ENCODE assay signal across 20 cellular contexts in the genomic region with DNA sequence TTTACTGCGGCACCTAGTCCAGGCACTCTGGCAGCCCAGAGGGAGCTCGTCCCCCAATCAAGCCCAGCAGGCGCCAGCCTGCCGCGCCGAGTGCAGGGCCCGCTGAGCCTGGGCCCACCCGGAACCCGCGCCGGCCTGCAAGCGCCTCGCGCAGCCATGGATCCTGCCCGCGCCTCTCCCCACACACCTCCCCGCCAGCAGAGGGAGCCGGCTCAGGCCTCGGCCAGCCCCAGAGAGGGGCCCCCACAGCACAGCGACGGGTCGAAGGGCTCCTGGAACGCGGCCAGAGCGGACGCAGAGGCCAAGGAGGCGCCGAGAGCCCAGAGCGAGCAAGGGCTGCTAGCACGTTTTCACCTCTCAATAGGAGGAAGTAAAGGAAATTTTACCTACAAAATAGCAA.
A peak's percentile ranks its signal among the peaks of the same experiment; 100 is the strongest.
DNase-seq lines count a peak whose midpoint lies in the region; FAIRE-seq and TF ChIP-seq lines count a peak whose summit lies in the region.
"Had no signal": no experiment of that assay in that cellular context is flagged by ENCODE, and none has a peak within 500 bp of the region (broad histone marks: within the 10 kb centered on the region; RNA-seq: fewer than 3 reads in every experiment).

No MANE protein-coding gene starts in this region.

- no peak overlapping the region for H3K4me3 ChIP-seq in GM06990 (replicated peaks; ENCODE audit: low read depth, low read length)
- H3K4me3 ChIP-seq in H7 (ENCODE audit: insufficient read depth, low read depth, low read length) = no peak overlapping the region
- no peak overlapping the region for H3K4me3 ChIP-seq in H1 (ENCODE audit: extremely low read depth in 1 of 4, insufficient read depth in 2 of 4, low read depth in 3 of 4, low read length in 4 of 4)
- peak overlapping the region; percentile 21 to 30 for H3K4me3 ChIP-seq in testis
- H3K4me3 ChIP-seq: A549 had no signal

- no peak overlapping the region for H3K4me2 ChIP-seq in H1 (ENCODE audit: insufficient read depth in 1 of 2, low read depth in 2 of 2, low read length in 2 of 2)
- H3K4me2 ChIP-seq: A549 had no signal

- H3K27me3 ChIP-seq in GM06990 (replicated peaks; ENCODE audit: control insufficient read depth, insufficient read depth, low read length) = no peaks in the 10 kb centered on the region
- no peaks in the 10 kb centered on the region for H3K27me3 ChIP-seq in H7 (ENCODE audit: control insufficient read depth, insufficient read depth, low read length)
- no peaks in the 10 kb centered on the region for H3K27me3 ChIP-seq in H1 (replicated peaks in 1 of 4; ENCODE audit: control insufficient read depth in 3 of 4, extremely low read depth in 1 of 4, insufficient read depth in 3 of 4, low read length in 3 of 4)
- no peaks in the 10 kb centered on the region for H3K27me3 ChIP-seq in testis

- no peak for TF ChIP-seq POLR2A in H1 (IDR thresholded peaks at IDR 0.05; ENCODE audit: control extremely low read depth in 1 of 2, low read depth in 2 of 2, low read length in 2 of 2)
- TF ChIP-seq POLR2A in testis (IDR thresholded peaks at IDR 0.05) = no peak

- H3K79me2 ChIP-seq in H1 (ENCODE audit: control insufficient read depth in 1 of 2, insufficient read depth in 2 of 2, low read length in 2 of 2) = no peaks in the 10 kb centered on the region

- FAIRE-seq in H1 (lab: Jason Lieb, UNC) = no peak
- FAIRE-seq: A549, D721Med, HTR-8/SVneo had no signal

- no peak overlapping the region for H2AFZ ChIP-seq in H1 (ENCODE audit: low read length)

- no peak overlapping the region for H3K14ac ChIP-seq in H1 (ENCODE audit: insufficient read length)

- H2AK5ac ChIP-seq in H1 (ENCODE audit: low read depth, low read length) = no peak overlapping the region

- H4K91ac ChIP-seq in H1 (replicated peaks; ENCODE audit: insufficient read length, low read length) = no peak overlapping the region

- H2BK15ac ChIP-seq in H1 (ENCODE audit: low read length) = no peak overlapping the region

- TF ChIP-seq EP300 in H1 (IDR thresholded peaks at IDR 0.05; ENCODE audit: borderline replicate concordance in 1 of 2, low read depth in 2 of 2, low read length in 2 of 2) = no peak

- TF ChIP-seq RAD21 in H1 (IDR thresholded peaks at IDR 0.05 in 1 of 2, conservative IDR thresholded peaks at IDR 0.05 in 1 of 2; ENCODE audit: low read depth in 2 of 2, low read length in 2 of 2) = peak; percentile 14 to 28; a peak in 2 of 4 replicates

- H3K36me3 ChIP-seq in GM06990 (ENCODE audit: control insufficient read depth, insufficient read depth, low read length) (no peaks in the 10 kb centered on the region), H7 (replicated peaks; ENCODE audit: control insufficient read depth, insufficient read depth, low read length) (no peaks in the 10 kb centered on the region), H1 (ENCODE audit: control insufficient read depth in 2 of 4, insufficient read depth in 4 of 4, low read length in 3 of 4) (no peaks in the 10 kb centered on the region), testis (ENCODE audit: low read depth, missing control alignments) (no peaks in the 10 kb centered on the region)

- no peak overlapping the region for H4K5ac ChIP-seq in H1 (ENCODE audit: insufficient read length, low read depth, low read length)

- TF ChIP-seq CTCF in GM06990 (IDR thresholded peaks at IDR 0.05; ENCODE audit: insufficient read depth, low read length, poor library complexity, severe bottlenecking) (no peak), H1 (IDR thresholded peaks at IDR 0.05; ENCODE audit: control extremely low read depth in 1 of 3, insufficient read depth in 1 of 3, low read depth in 1 of 3, low read length in 3 of 3) (peak; percentile 9 to 32 (median 24); a peak in 3 of 4 replicates), testis (IDR thresholded peaks at IDR 0.05) (peak in 1 of 3 experiments; percentile 8)

- no peak overlapping the region for H3K9ac ChIP-seq in H1 (replicated peaks in 1 of 4; ENCODE audit: extremely low read depth in 1 of 4, low read depth in 3 of 4, low read length in 3 of 4)

- H2BK120ac ChIP-seq in H1 (replicated peaks; ENCODE audit: low read depth, low read length) = no peak overlapping the region

- no peaks in the 10 kb centered on the region for H3K23me2 ChIP-seq in H1 (ENCODE audit: low read depth, low read length)

- DNase-seq in GM06990 (ENCODE audit: extremely low read depth, insufficient read length) (peak; percentile 0), H7 (peak; percentile 18), H1 (ENCODE audit: low read depth in 1 of 2, low spot score in 2 of 2) (peak; percentile 21 to 54), testis (peak; percentile 50), NCI-H1436 treated with DMSO at 0.1 percent for 48 hours (lab: John Stamatoyannopoulos, UW) (no peak), DMS 273 (lab: John Stamatoyannopoulos, UW; ENCODE audit: unreplicated experiment) (no peak)
- no peak for DNase-seq in activated effector memory CD4-positive, alpha-beta T cell treated with Interleukin-2 at 50 U/mL for 16 hours
- DNase-seq: AML-193; Caco-2; CD4-positive, alpha-beta T cell; DMS153; DMS79; GDM1; HFFc6; IMR-90; KBM-7 had no signal

- H4K8ac ChIP-seq in H1 (ENCODE audit: extremely low read depth, insufficient read depth, low read length) = 0 out of 2 replicates have a peak overlapping the region, but pooled peaks have one; percentile 68

- no peaks in the 10 kb centered on the region for H4K20me1 ChIP-seq in H1 (replicated peaks in 1 of 2; ENCODE audit: control insufficient read depth in 1 of 2, insufficient read depth in 2 of 2, low read length in 2 of 2)

- CTCF ChIA-PET in H1 (lab: Charles Lee; ENCODE audit: partially characterized antibody) = interaction anchor here (0.9 to 1.4 kb wide), 2 partner anchors 13 to 113 kb away, joined by 3 to 4 read pairs; no protein-coding TSS in a partner anchor

- no peak overlapping the region for H3K18ac ChIP-seq in H1 (ENCODE audit: extremely low read depth, low read length)

- H2BK5ac ChIP-seq in H1 (ENCODE audit: low read depth, low read length) = no peak overlapping the region

- intact Hi-C loops in testis (cut with DNase I; ENCODE audit: low total_unique reads) = no loop called here

- no peak overlapping the region for H3K27ac ChIP-seq in H1 (ENCODE audit: low read depth, low read length)
- H3K27ac ChIP-seq in testis = no peak overlapping the region
- H3K27ac ChIP-seq: A549, C4-2B had no signal

- no peak overlapping the region for H3K23ac ChIP-seq in H1 (ENCODE audit: insufficient read length)

- H3K79me1 ChIP-seq in H1 (ENCODE audit: low read depth, low read length) = no peaks in the 10 kb centered on the region

- H3K4ac ChIP-seq in H1 (replicated peaks; ENCODE audit: insufficient read length, low read depth, low read length) = no peak overlapping the region

- no peak overlapping the region for H2BK20ac ChIP-seq in H1 (ENCODE audit: low read length)

- POLR2A ChIA-PET in H1 (lab: Charles Lee; ENCODE audit: partially characterized antibody) = no interaction called here

- no peak overlapping the region for H3K56ac ChIP-seq in H1 (replicated peaks; ENCODE audit: insufficient read length, low read depth, low read length)

- H2BK12ac ChIP-seq in H1 (ENCODE audit: low read depth, low read length) = no peak overlapping the region

- 87% methylated on average over 14 of the region's 30 CpGs; no CpG with 5 or more reads in 1 of the 2 experiments for WGBS in H1 (ENCODE audit: extremely low coverage in 1 of 2, insufficient coverage in 1 of 2, insufficient read length in 1 of 2, insufficient replicate concordance in 2 of 2, low coverage in 1 of 2, low lambda C conversion rate in 2 of 2, missing lambda C conversion rate in 1 of 2), 2 experiments
- 66 to 77% methylated on average over 16 to 30 of the region's 30 CpGs for WGBS in testis, 2 donors

- H3K4me1 ChIP-seq in H1 (replicated peaks in 1 of 4; ENCODE audit: control insufficient read depth in 3 of 4, insufficient read depth in 4 of 4, low read length in 3 of 4) = no peaks in the 10 kb centered on the region
- no peaks in the 10 kb centered on the region for H3K4me1 ChIP-seq in testis
- H3K4me1 ChIP-seq: A549, Caco-2 had no signal

- H3K9me3 ChIP-seq in H1 (ENCODE audit: insufficient read depth in 2 of 2, low read depth in 1 of 2, low read length in 1 of 2) (peaks cover 0 to 11% of the 10 kb centered on the region in 2 experiments; a peak in 2 of 4 replicates), testis (no peaks in the 10 kb centered on the region)
- H3K9me3 ChIP-seq: A549, Caco-2 had no signal

TF ChIP-seq in H1, 55 proteins besides CTCF, POLR2A, EP300 and RAD21:
- TF ChIP-seq TBP (IDR thresholded peaks at IDR 0.05; ENCODE audit: low read depth, low read length) = no peak
- TF ChIP-seq PHF8 (conservative IDR thresholded peaks at IDR 0.05; ENCODE audit: low read depth, low read length) = no peak
- no peak for TF ChIP-seq HDAC6 (IDR thresholded peaks at IDR 0.05; ENCODE audit: low read depth, low read length)
- no peak for TF ChIP-seq BCL11A (IDR thresholded peaks at IDR 0.05; ENCODE audit: low read depth in 2 of 2, low read length in 2 of 2)
- TF ChIP-seq TAF1 (IDR thresholded peaks at IDR 0.05; ENCODE audit: low read depth, low read length) = no peak
- TF ChIP-seq HDAC2 (IDR thresholded peaks at IDR 0.05; ENCODE audit: borderline replicate concordance in 1 of 2, low read depth in 2 of 2, low read length in 2 of 2) = no peak
- TF ChIP-seq EGR1 (IDR thresholded peaks at IDR 0.05; ENCODE audit: borderline replicate concordance, low read depth, low read length) = no peak
- TF ChIP-seq CTBP2 (IDR thresholded peaks at IDR 0.05; ENCODE audit: borderline replicate concordance, insufficient read depth, insufficient read length, low read length) = no peak

Comparison
In these comparisons a context has a peak if more than half of its experiments do, and no peak if none do; other contexts are left out.
1. DNase-seq: peak in GM06990 (single experiment), H7 (single experiment), H1 (2 of 2) and testis (single experiment); none in NCI-H1436 treated with DMSO at 0.1 percent for 48 hours (single experiment), DMS 273 (single experiment) and activated effector memory CD4-positive, alpha-beta T cell treated with Interleukin-2 at 50 U/mL for 16 hours (single experiment).
2. H3K4me3 ChIP-seq: peak in testis (2 of 2); none in GM06990 (single experiment), H7 (single experiment) and H1 (0 of 4).